In the genomic region with DNA sequence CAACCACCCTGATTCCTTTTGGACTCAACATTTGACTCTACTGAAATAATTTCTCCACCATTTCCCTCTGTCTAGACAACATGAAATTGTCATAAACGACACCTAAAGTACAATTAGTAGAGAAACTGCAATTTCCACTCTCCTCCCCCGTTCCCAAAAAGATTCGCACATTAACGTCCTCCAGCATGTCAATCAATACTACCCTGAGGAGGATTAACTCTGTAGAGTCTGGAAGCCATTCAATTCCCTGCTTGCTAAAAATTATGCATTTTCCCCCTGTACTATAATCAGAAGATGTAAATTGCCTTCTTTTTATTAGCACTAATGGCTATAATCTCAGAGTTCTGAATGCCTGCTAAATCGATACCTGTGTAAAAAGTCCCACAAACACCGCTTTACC, we compare ENCODE assay signal across 14 cellular contexts.
"Had no signal": no experiment of that assay in that cellular context is flagged by ENCODE, and none has a peak within 500 bp of the region (broad histone marks: within the 10 kb centered on the region; RNA-seq: fewer than 3 reads in every experiment).

No MANE protein-coding gene starts in this region.

- ATAC-seq: foreskin keratinocyte; stimulated activated effector memory CD8-positive, alpha-beta T cell treated with anti-CD3 and anti-CD28 coated beads, Interleukin-12 subunit alpha, Interleukin-12 subunit beta, amount 100 ng/mL, for 72 hours had no signal

- H2AFZ ChIP-seq: neural progenitor cell had no signal

- H3K27ac Mint-ChIP-seq: activated naive CD4-positive, alpha-beta T cell treated with anti-CD3 and anti-CD28 coated beads, Interleukin-2, amount 50 U/mL, for 24 hours; immature natural killer cell; neural progenitor cell; stimulated activated effector memory CD8-positive, alpha-beta T cell treated with anti-CD3 and anti-CD28 coated beads, Interleukin-12 subunit alpha, Interleukin-12 subunit beta, amount 100 ng/mL, for 72 hours; T-helper 2 cell treated with Interferon-gamma antibody and Interleukin-4, amounts not matched to agents 5 μg/mL and 100 μg/mL, for 36 hours had no signal

- H3K27ac ChIP-seq: coronary artery, foreskin keratinocyte, neural progenitor cell had no signal

- H3K27me3 ChIP-seq: foreskin keratinocyte, neural progenitor cell, pancreas had no signal

- H3K36me3 ChIP-seq: neural progenitor cell, pancreas had no signal

- H3K4me2 ChIP-seq: neural progenitor cell had no signal

- H3K36me3 Mint-ChIP-seq: immature natural killer cell had no signal

- H3K4me3 Mint-ChIP-seq: activated naive CD4-positive, alpha-beta T cell treated with anti-CD3 and anti-CD28 coated beads, Interleukin-2, amount 50 U/mL, for 24 hours; immature natural killer cell; neural progenitor cell; stimulated activated effector memory CD8-positive, alpha-beta T cell treated with anti-CD3 and anti-CD28 coated beads, Interleukin-12 subunit alpha, Interleukin-12 subunit beta, amount 100 ng/mL, for 72 hours; T-helper 2 cell treated with Interferon-gamma antibody and Interleukin-4, amounts not matched to agents 5 μg/mL and 100 μg/mL, for 36 hours had no signal

- H3K9ac ChIP-seq: neural progenitor cell had no signal

- H3K4me3 ChIP-seq: coronary artery, neural progenitor cell, pancreas had no signal

- H3K9me3 ChIP-seq: pancreas had no signal

- DNase-seq: activated CD4-positive, alpha-beta T cell treated with anti-CD3 and anti-CD28 coated beads, Interleukin-2, amount 50 U/mL, for 1 hour; activated CD4-positive, CD25-positive, alpha-beta regulatory T cell; activated effector memory CD4-positive, alpha-beta T cell treated with Interleukin-2 at 50 U/mL for 16 hours; central memory CD4-positive, alpha-beta T cell; effector CD8-positive, alpha-beta T cell; foreskin keratinocyte; head of caudate nucleus; immature natural killer cell; pancreas had no signal

- H3K27me3 Mint-ChIP-seq: activated naive CD4-positive, alpha-beta T cell treated with anti-CD3 and anti-CD28 coated beads, Interleukin-2, amount 50 U/mL, for 24 hours had no signal

- H3K9me3 Mint-ChIP-seq: activated naive CD4-positive, alpha-beta T cell treated with anti-CD3 and anti-CD28 coated beads, Interleukin-2, amount 50 U/mL, for 24 hours; immature natural killer cell; neural progenitor cell; stimulated activated effector memory CD8-positive, alpha-beta T cell treated with anti-CD3 and anti-CD28 coated beads, Interleukin-12 subunit alpha, Interleukin-12 subunit beta, amount 100 ng/mL, for 72 hours; T-helper 2 cell treated with Interferon-gamma antibody and Interleukin-4, amounts not matched to agents 5 μg/mL and 100 μg/mL, for 36 hours had no signal
